Comparison of ENCODE assay signal across 15 cellular contexts in the genomic region with DNA sequence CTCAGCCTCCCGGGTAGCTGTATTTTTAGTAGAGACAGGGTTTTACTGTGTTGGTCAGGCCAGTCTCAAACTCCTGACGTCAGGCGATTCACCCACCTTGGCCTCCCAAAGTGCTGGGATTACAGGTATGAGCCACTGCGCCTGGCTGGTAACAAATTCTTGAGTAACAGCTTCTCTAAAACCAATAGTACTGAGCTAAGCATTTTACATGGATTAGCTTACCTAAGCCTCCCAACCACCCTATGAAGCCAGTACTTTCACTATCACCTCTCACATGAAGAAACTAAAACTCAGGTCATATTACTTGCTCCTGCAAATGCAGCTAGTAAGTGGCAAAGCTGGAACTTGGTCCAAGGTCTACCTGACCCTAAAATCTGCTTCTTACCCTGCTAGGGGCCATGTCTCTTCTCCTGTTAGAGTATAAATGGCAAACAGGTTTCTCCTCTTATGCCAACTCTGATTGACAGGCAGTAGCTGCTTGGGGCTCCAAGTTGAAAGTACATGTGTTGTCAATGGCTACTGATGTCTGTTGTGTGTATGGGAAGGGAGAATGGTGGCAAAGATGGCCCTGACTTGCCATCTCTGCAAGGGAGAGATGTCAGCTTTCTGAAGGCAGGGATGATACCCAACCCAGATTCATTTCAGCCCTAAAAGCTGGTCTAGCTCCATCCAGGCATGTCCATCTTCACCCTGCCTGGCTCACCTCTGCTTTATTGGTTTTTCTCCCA. TPM values are rescaled to one million over a fixed set of nuclear protein-coding genes. Genes with fewer than 3 reads are reported as not detected.
DNase-seq lines count a peak whose midpoint lies in the region; ATAC-seq and TF ChIP-seq lines count a peak whose summit lies in the region.
"Had no signal": no experiment of that assay in that cellular context is flagged by ENCODE, and none has a peak within 500 bp of the region (broad histone marks: within the 10 kb centered on the region; RNA-seq: fewer than 3 reads in every experiment).

No MANE protein-coding gene starts in this region.

- peak overlapping the region; percentile 94 for H3K27ac Mint-ChIP-seq in activated CD4-positive, alpha-beta T cell treated with anti-CD3 and anti-CD28 coated beads for 36 hours
- H3K27ac Mint-ChIP-seq in activated naive CD8-positive, alpha-beta T cell treated with anti-CD3 and anti-CD28 coated beads for 36 hours: peak overlapping the region; percentile 93
- peak overlapping the region; percentile 69 to 90 for H3K27ac Mint-ChIP-seq in natural killer cell

- H3K36me3 ChIP-seq in MM.1S (replicated peaks; ENCODE audit: insufficient read depth, low read length): 0 out of 2 replicates have a peak, but pooled peaks cover 10% of the 10 kb centered on the region
- H3K36me3 ChIP-seq: upper lobe of right lung had no signal

- H3K27me3 Mint-ChIP-seq in activated CD4-positive, alpha-beta T cell treated with anti-CD3 and anti-CD28 coated beads for 36 hours: no peaks in the 10 kb centered on the region
- no peaks in the 10 kb centered on the region for H3K27me3 Mint-ChIP-seq in activated naive CD8-positive, alpha-beta T cell treated with anti-CD3 and anti-CD28 coated beads for 36 hours
- no peaks in the 10 kb centered on the region for H3K27me3 Mint-ChIP-seq in natural killer cell (ENCODE audit: low read depth in 2 of 2)
- H3K27me3 Mint-ChIP-seq: effector memory CD8-positive, alpha-beta T cell had no signal

- H3K79me2 ChIP-seq in MM.1S (ENCODE audit: low read length): peaks cover 33% of the 10 kb centered on the region

- peaks cover 54% of the 10 kb centered on the region for H3K4me1 ChIP-seq in MM.1S (ENCODE audit: low read length)

- H3K27ac ChIP-seq in MM.1S (ENCODE audit: low read length): peak overlapping the region; percentile 97
- H3K27ac ChIP-seq: neutrophil, upper lobe of right lung had no signal

- peaks cover 74% of the 10 kb centered on the region for H3K36me3 Mint-ChIP-seq in activated CD4-positive, alpha-beta T cell treated with anti-CD3 and anti-CD28 coated beads for 36 hours (ENCODE audit: low read depth)
- H3K36me3 Mint-ChIP-seq in activated naive CD8-positive, alpha-beta T cell treated with anti-CD3 and anti-CD28 coated beads for 36 hours: peaks cover 74% of the 10 kb centered on the region
- no peaks in the 10 kb centered on the region for H3K36me3 Mint-ChIP-seq in natural killer cell

- H3K4me2 ChIP-seq in MM.1S (ENCODE audit: low read depth, low read length): peak overlapping the region; percentile 99

- peak overlapping the region; percentile 68 for H3K9ac ChIP-seq in MM.1S (ENCODE audit: low read length)

- no peaks in the 10 kb centered on the region for H3K9me3 Mint-ChIP-seq in activated CD4-positive, alpha-beta T cell treated with anti-CD3 and anti-CD28 coated beads for 36 hours (ENCODE audit: low read depth)
- H3K9me3 Mint-ChIP-seq in activated naive CD8-positive, alpha-beta T cell treated with anti-CD3 and anti-CD28 coated beads for 36 hours: no peaks in the 10 kb centered on the region
- H3K9me3 Mint-ChIP-seq in natural killer cell: no peaks in the 10 kb centered on the region
- H3K9me3 Mint-ChIP-seq: effector memory CD8-positive, alpha-beta T cell had no signal

- H3K27me3 ChIP-seq in MM.1S (replicated peaks; ENCODE audit: insufficient read depth, low read length): no peaks in the 10 kb centered on the region
- H3K27me3 ChIP-seq: neutrophil, upper lobe of right lung had no signal

- CTCF ChIA-PET in activated CD4-positive, alpha-beta T cell treated with anti-CD3 and anti-CD28 coated beads for 36 hours (lab: Charles Lee): interaction anchor here (0.6 to 1.4 kb wide), 10 partner anchors 17 to 340 kb away, joined by 3 to 5 read pairs (median 3); no protein-coding TSS in a partner anchor

- H3K9me3 ChIP-seq in MM.1S (replicated peaks; ENCODE audit: insufficient read depth, low read length): no peaks in the 10 kb centered on the region
- H3K9me3 ChIP-seq: neutrophil, upper lobe of right lung had no signal

- H3K4me1 Mint-ChIP-seq in activated CD4-positive, alpha-beta T cell treated with anti-CD3 and anti-CD28 coated beads for 36 hours: peaks cover 63% of the 10 kb centered on the region
- peaks cover 69% of the 10 kb centered on the region for H3K4me1 Mint-ChIP-seq in activated naive CD8-positive, alpha-beta T cell treated with anti-CD3 and anti-CD28 coated beads for 36 hours
- H3K4me1 Mint-ChIP-seq in natural killer cell: peaks cover 15 to 39% of the 10 kb centered on the region in 2 donors

- no peak overlapping the region for H2AFZ ChIP-seq in MM.1S (ENCODE audit: low read length)

- H3K4me3 ChIP-seq in MM.1S (ENCODE audit: low read length): peak overlapping the region; percentile 30; the same call in 1 of the 2 replicates
- H3K4me3 ChIP-seq: upper lobe of right lung had no signal

- TF ChIP-seq CTCF in MM.1S (IDR thresholded peaks at IDR 0.05; ENCODE audit: low read length) (no peak), natural killer cell (IDR thresholded peaks at IDR 0.05) (no peak)

- no peaks in the 10 kb centered on the region for H4K20me1 ChIP-seq in MM.1S (ENCODE audit: insufficient read depth, low read length)

- no peak for DNase-seq in activated CD4-positive, alpha-beta T cell treated with anti-CD3 and anti-CD28 coated beads for 36 hours
- DNase-seq in activated CD4-positive, alpha-beta T cell treated with anti-CD3 and anti-CD28 coated beads, Interleukin-2, amount 50 U/mL, for 1 hour: no peak
- peak; percentile 92 for DNase-seq in MM.1S
- DNase-seq in activated naive CD8-positive, alpha-beta T cell treated with anti-CD3 and anti-CD28 coated beads for 36 hours: no peak
- no peak for DNase-seq in natural killer cell
- no peak for DNase-seq in NCI-H2171 (lab: John Stamatoyannopoulos, UW)
- DNase-seq in NCI-H524 (lab: John Stamatoyannopoulos, UW): no peak
- DNase-seq: activated CD8-positive, alpha-beta memory T cell treated with anti-CD3 and anti-CD28 coated beads for 24 hours; anterior cingulate cortex; effector memory CD8-positive, alpha-beta T cell; left colon; NCI-H1417 treated with DMSO at 0.1 percent for 48 hours; upper lobe of right lung had no signal

- intact Hi-C loops in activated CD4-positive, alpha-beta T cell treated with anti-CD3 and anti-CD28 coated beads for 36 hours (cut with DNase I, micrococcal nuclease): loop anchor here in 1 of 2 experiments (10.0 kb wide), 1 partner anchor 202 kb away; a partner anchor contains a TSS
- intact Hi-C loops in natural killer cell (cut with micrococcal nuclease): no loop called here

- H3K4me3 Mint-ChIP-seq in activated CD4-positive, alpha-beta T cell treated with anti-CD3 and anti-CD28 coated beads for 36 hours: no peak overlapping the region
- H3K4me3 Mint-ChIP-seq in activated naive CD8-positive, alpha-beta T cell treated with anti-CD3 and anti-CD28 coated beads for 36 hours: peak overlapping the region; percentile 8
- H3K4me3 Mint-ChIP-seq in natural killer cell: no peak overlapping the region
- H3K4me3 Mint-ChIP-seq: effector memory CD8-positive, alpha-beta T cell had no signal

- no peak for ATAC-seq in activated CD4-positive, alpha-beta T cell treated with anti-CD3 and anti-CD28 coated beads for 36 hours
- ATAC-seq in natural killer cell (no peak), GM18909 (IDR thresholded peaks at IDR 0.05; ENCODE audit: poor library complexity, unreplicated experiment) (no peak)
- ATAC-seq: effector memory CD8-positive, alpha-beta T cell; left colon; upper lobe of right lung had no signal

- POLR2A ChIA-PET in activated CD4-positive, alpha-beta T cell treated with anti-CD3 and anti-CD28 coated beads for 36 hours (lab: Charles Lee): interaction anchor here (0.7 to 1.4 kb wide), 10 partner anchors 21 to 80 kb away, joined by 3 to 9 read pairs (median 5); a partner anchor contains a TSS

- no peaks in the 10 kb centered on the region for H3K9me2 ChIP-seq in MM.1S (replicated peaks; ENCODE audit: insufficient read depth, low read length)

- H3F3A ChIP-seq in MM.1S (ENCODE audit: insufficient read depth, low read length): peaks cover 68% of the 10 kb centered on the region

RNA-seq across cellular contexts. Expression of a gene that starts 4.0 kb away (rescaled TPM):
- 100 to 1,000 TPM; 168 to 169 TPM for total RNA-seq in activated CD4-positive, alpha-beta T cell treated with anti-CD3 and anti-CD28 coated beads for 36 hours
- 100 to 1,000 TPM; 216 to 226 TPM for total RNA-seq in activated naive CD8-positive, alpha-beta T cell treated with anti-CD3 and anti-CD28 coated beads for 36 hours
- 10 to 100 TPM; 34.1 to 54.0 (median 47.8) TPM for total RNA-seq in natural killer cell

RNA-seq across cellular contexts. Expression of a gene that starts 30.2 kb away (rescaled TPM):
- total RNA-seq in activated CD4-positive, alpha-beta T cell treated with anti-CD3 and anti-CD28 coated beads for 36 hours: 10 to 100 TPM; 53.5 to 58.3 TPM
- 10 to 100 TPM; 69.0 to 69.3 TPM for total RNA-seq in activated naive CD8-positive, alpha-beta T cell treated with anti-CD3 and anti-CD28 coated beads for 36 hours
- total RNA-seq in natural killer cell: 10 to 100 TPM; 24.6 to 41.2 (median 37.1) TPM

RNA-seq across cellular contexts. Expression of a gene that starts 53.7 kb away (rescaled TPM):
- 100 to 1,000 TPM; 103 to 113 TPM for total RNA-seq in activated CD4-positive, alpha-beta T cell treated with anti-CD3 and anti-CD28 coated beads for 36 hours
- total RNA-seq in activated naive CD8-positive, alpha-beta T cell treated with anti-CD3 and anti-CD28 coated beads for 36 hours: 100 to 1,000 TPM; 169 to 170 TPM
- 10 to 100 TPM; 23.4 to 33.9 (median 30.5) TPM for total RNA-seq in natural killer cell
